ENCODE assay signal across 1 cellular context in genomic region chr3:150926328-150926727, GRCh38.
TF ChIP-seq lines count a peak whose summit lies in the region.

No MANE protein-coding gene starts in this region.

TF ChIP-seq in GM23338, 12 proteins besides CTCF, POLR2A, EP300 and RAD21 (continued from another document):
- TF ChIP-seq REST (IDR thresholded peaks at IDR 0.05; ENCODE audit: unreplicated experiment) (no peak), CREB1 (CRISPR knock-in tag; IDR thresholded peaks at IDR 0.05; ENCODE audit: low read depth) (no peak), ZNF114 (CRISPR knock-in tag; IDR thresholded peaks at IDR 0.05) (no peak), NANOG (IDR thresholded peaks at IDR 0.05; ENCODE audit: borderline replicate concordance) (no peak), ZNF331 (CRISPR knock-in tag; IDR thresholded peaks at IDR 0.05; ENCODE audit: low read depth) (no peak), ETS1 (IDR thresholded peaks at IDR 0.05) (no peak), STAT1 (IDR thresholded peaks at IDR 0.05; ENCODE audit: unreplicated experiment) (no peak), EZH2phosphoT487 (IDR thresholded peaks at IDR 0.05; ENCODE audit: unreplicated experiment) (no peak)
